ENCODE assay signal across 18 cellular contexts in the genomic region with DNA sequence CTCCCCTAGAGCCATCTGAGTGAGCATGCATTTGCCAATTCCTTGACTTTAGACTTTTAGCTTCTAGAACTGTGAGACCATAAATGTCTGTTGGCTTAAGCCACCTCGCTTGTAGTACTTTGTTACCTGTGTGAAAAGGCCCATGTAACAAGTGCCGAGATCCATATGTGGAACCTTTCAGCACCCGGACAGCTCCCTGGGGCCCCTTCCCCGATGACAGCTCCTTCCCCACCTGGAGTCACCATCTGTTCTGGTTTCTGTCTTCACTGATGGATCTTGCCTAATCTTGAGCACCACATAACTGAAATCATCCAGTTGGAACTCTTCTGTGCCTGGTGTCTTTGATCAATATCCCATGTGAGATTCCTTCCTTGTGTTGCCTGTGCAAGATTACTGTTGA.
DNase-seq lines count a peak whose midpoint lies in the region; ATAC-seq, FAIRE-seq and TF ChIP-seq lines count a peak whose summit lies in the region.
"Had no signal": no experiment of that assay in that cellular context is flagged by ENCODE, and none has a peak within 500 bp of the region (broad histone marks: within the 10 kb centered on the region; RNA-seq: fewer than 3 reads in every experiment).

No MANE protein-coding gene starts in this region.

- no peak for TF ChIP-seq RAD21 in Ishikawa (IDR thresholded peaks at IDR 0.05; ENCODE audit: low read depth)
- TF ChIP-seq RAD21 in K562 (CRISPR knock-in tag; conservative IDR thresholded peaks at IDR 0.05 in 1 of 2, IDR thresholded peaks at IDR 0.05 in 1 of 2), result no peak

- no peak overlapping the region for H3K4ac ChIP-seq in mesendoderm (ENCODE audit: low read depth, low read length)

- DNase-seq in ELF-1 (ENCODE audit: low read depth, low spot score) (peak; percentile 40), K562 (ENCODE audit: extremely low read depth in 1 of 4, low spot score in 3 of 4) (no peak), mesendoderm (peak; percentile 41), aorta (no peak), upper lobe of right lung (no peak), EL (no peak)
- DNase-seq: C1 segment of cervical spinal cord; GF-D8; NCI-H1694 treated with DMSO at 0.1 percent for 48 hours; NK-92 treated with Interleukin-12 subunit alpha and Interleukin-12 subunit beta, amount 100 ng/mL, for 24 hours; Right ventricle myocardium superior; SW 1271 had no signal

- H3K18ac ChIP-seq in mesendoderm (ENCODE audit: low read length), result no peak overlapping the region

- POLR2A ChIA-PET in K562 (lab: Yijun Ruan, JAX), result no interaction called here

- TF ChIP-seq POLR2A in K562 (conservative IDR thresholded peaks at IDR 0.05), result no peak

- TF ChIP-seq EP300 in Ishikawa (IDR thresholded peaks at IDR 0.05; ENCODE audit: borderline replicate concordance), result no peak
- no peak for TF ChIP-seq EP300 in K562 (IDR thresholded peaks at IDR 0.05; ENCODE audit: low read length)

- H3K9me3 ChIP-seq in K562 (replicated peaks; ENCODE audit: control insufficient read depth, insufficient read depth, low read depth, low read length) (no peaks in the 10 kb centered on the region), aorta (ENCODE audit: control insufficient read depth, low read length) (peaks cover 16% of the 10 kb centered on the region), upper lobe of right lung (no peaks in the 10 kb centered on the region)

- H2BK120ac ChIP-seq in mesendoderm (ENCODE audit: low read depth, low read length), result no peak overlapping the region

- H3K4me1 ChIP-seq in K562 (replicated peaks in 1 of 2; ENCODE audit: control insufficient read depth in 2 of 2, insufficient read depth in 2 of 2, low read length in 2 of 2) (no peaks in the 10 kb centered on the region), mesendoderm (ENCODE audit: control insufficient read depth, low read depth, low read length) (no peaks in the 10 kb centered on the region), aorta (ENCODE audit: control insufficient read depth in 1 of 2, insufficient read depth in 2 of 2, low read length in 2 of 2) (no peaks in the 10 kb centered on the region), upper lobe of right lung (no peaks in the 10 kb centered on the region)

- CTCF ChIA-PET in K562 (lab: Yijun Ruan, JAX; ENCODE audit: low intra/inter-chr PET ratio), result no interaction called here

- intact Hi-C loops in K562 (cut with micrococcal nuclease), result no loop called here
- intact Hi-C loops in aorta (cut with DNase I), result no loop called here
- intact Hi-C loops in upper lobe of right lung (cut with DNase I), result no loop called here

- no peaks in the 10 kb centered on the region for H3K9me1 ChIP-seq in K562 (ENCODE audit: control insufficient read depth, insufficient read depth, low read length)

- no peak overlapping the region for H4K5ac ChIP-seq in mesendoderm (ENCODE audit: low read length)

- ATAC-seq in K562, result no peak
- no peak for ATAC-seq in GM18861 (IDR thresholded peaks at IDR 0.05; ENCODE audit: unreplicated experiment)
- no peak for ATAC-seq in aorta (ENCODE audit: low FRiP score)
- no peak for ATAC-seq in upper lobe of right lung

- TF ChIP-seq CTCF in K562 (IDR thresholded peaks at IDR 0.05 in 2 of 3, conservative IDR thresholded peaks at IDR 0.05 in 1 of 3; ENCODE audit: insufficient read depth in 2 of 3, low read depth in 1 of 3, low read length in 3 of 3), result no peak
- no peak for TF ChIP-seq CTCF in upper lobe of right lung (IDR thresholded peaks at IDR 0.05)

- in situ Hi-C loops in K562 (cut with MboI), result no loop called here

- H3K56ac ChIP-seq in mesendoderm (ENCODE audit: low read length), result no peak overlapping the region

- no peak overlapping the region for H3K4me2 ChIP-seq in K562 (ENCODE audit: insufficient read depth, low read length)
- H3K4me2 ChIP-seq in mesendoderm (ENCODE audit: low read length), result no peak overlapping the region

- H4K8ac ChIP-seq in mesendoderm (ENCODE audit: low read depth, low read length), result no peak overlapping the region

- WGBS in K562 (ENCODE audit: insufficient coverage, low coverage, missing lambda C conversion rate), result 0% methylated on average over 4 of the region's 4 CpGs
- WGBS in mesendoderm (ENCODE audit: extremely low coverage, insufficient coverage, low lambda C conversion rate), result no CpG with 5 or more reads among the region's 4 CpGs
- 39% methylated on average over 4 of the region's 4 CpGs for WGBS in aorta, 2 donors

- no peaks in the 10 kb centered on the region for H3K79me1 ChIP-seq in mesendoderm (ENCODE audit: low read length)

- no peak overlapping the region for H2BK15ac ChIP-seq in mesendoderm (replicated peaks; ENCODE audit: low read depth)

- no peak overlapping the region for H3K27ac ChIP-seq in K562 (ENCODE audit: extremely low read depth, low read depth, low read length)
- H3K27ac ChIP-seq in mesendoderm (ENCODE audit: low read depth, low read length), result no peak overlapping the region
- H3K27ac ChIP-seq in aorta (ENCODE audit: low read depth in 1 of 2, low read length in 2 of 2), result no peak overlapping the region
- no peak overlapping the region for H3K27ac ChIP-seq in upper lobe of right lung

- no peak overlapping the region for H3K4me3 ChIP-seq in K562
- no peak overlapping the region for H3K4me3 ChIP-seq in mesendoderm (ENCODE audit: low read length)
- no peak overlapping the region for H3K4me3 ChIP-seq in aorta (ENCODE audit: low read length in 2 of 2)
- no peak overlapping the region for H3K4me3 ChIP-seq in upper lobe of right lung

- H3K9ac ChIP-seq in K562 (ENCODE audit: insufficient read depth in 1 of 2, low read depth in 2 of 2, low read length in 2 of 2) (no peak overlapping the region), mesendoderm (ENCODE audit: low read length) (no peak overlapping the region)

- H3K23ac ChIP-seq in mesendoderm (ENCODE audit: low read length), result no peak overlapping the region

- no peaks in the 10 kb centered on the region for H4K20me1 ChIP-seq in K562 (replicated peaks; ENCODE audit: control insufficient read depth, insufficient read depth, low read length)

- no peaks in the 10 kb centered on the region for H3K36me3 ChIP-seq in K562 (ENCODE audit: control insufficient read depth, insufficient read depth, low read length)
- H3K36me3 ChIP-seq in mesendoderm (ENCODE audit: control insufficient read depth, insufficient read depth, low read length), result no peaks in the 10 kb centered on the region
- H3K36me3 ChIP-seq in aorta (ENCODE audit: control insufficient read depth in 1 of 2, insufficient read depth in 2 of 2, low read length in 1 of 2), result no peaks in the 10 kb centered on the region
- no peaks in the 10 kb centered on the region for H3K36me3 ChIP-seq in upper lobe of right lung

- BruUV-seq in K562 (replicated peaks; lab: Mats Ljungman, UMichigan), result no TSS peak

- FAIRE-seq in K562 (lab: Jason Lieb, UNC), result no peak
- FAIRE-seq: D721Med, H54, HTR-8/SVneo, RCC 7860 had no signal

- H2AFZ ChIP-seq in K562 (ENCODE audit: low read depth, low read length), result no peak overlapping the region

- H3K27me3 ChIP-seq in K562 (ENCODE audit: control insufficient read depth in 2 of 2, insufficient read depth in 2 of 2, low read length in 2 of 2), result no peaks in the 10 kb centered on the region
- H3K27me3 ChIP-seq in mesendoderm (ENCODE audit: insufficient read depth, low read length, poor library complexity), result no peaks in the 10 kb centered on the region
- peaks cover 0 to 2% of the 10 kb centered on the region in 2 donors for H3K27me3 ChIP-seq in aorta (ENCODE audit: control insufficient read depth in 1 of 2, insufficient read depth in 2 of 2, low read length in 1 of 2)
- H3K27me3 ChIP-seq in upper lobe of right lung, result no peaks in the 10 kb centered on the region

- H3K79me2 ChIP-seq in K562 (ENCODE audit: control insufficient read depth, insufficient read depth, low read length) (no peaks in the 10 kb centered on the region), mesendoderm (ENCODE audit: control insufficient read depth, insufficient read depth, low read length) (no peaks in the 10 kb centered on the region)

- no peak overlapping the region for H2AK5ac ChIP-seq in mesendoderm (ENCODE audit: low read length)

- no peak overlapping the region for H2BK5ac ChIP-seq in mesendoderm (ENCODE audit: low read length)

TF ChIP-seq in K562, 482 proteins besides CTCF, POLR2A, EP300 and RAD21:
- TF ChIP-seq CHD2 (IDR thresholded peaks at IDR 0.05; ENCODE audit: low read depth, low read length), result no peak
- TF ChIP-seq EHMT2 (IDR thresholded peaks at IDR 0.05), result peak; percentile 67
- TF ChIP-seq HMG20B (CRISPR knock-in tag; IDR thresholded peaks at IDR 0.05), result no peak
- 0 out of 2 replicates have a peak, but pooled peaks have one; percentile 57 for TF ChIP-seq MIER1 (IDR thresholded peaks at IDR 0.05; ENCODE audit: low read depth)

Comparison
In these comparisons a context has a peak if more than half of its experiments do, and no peak if none do; other contexts are left out.
1. DNase-seq: peak in ELF-1 (single experiment) and mesendoderm (single experiment); none in K562 (0 of 4), aorta (0 of 2), upper lobe of right lung (single experiment) and EL (single experiment).